ENCODE assay signal across 10 cellular contexts in the genomic region with DNA sequence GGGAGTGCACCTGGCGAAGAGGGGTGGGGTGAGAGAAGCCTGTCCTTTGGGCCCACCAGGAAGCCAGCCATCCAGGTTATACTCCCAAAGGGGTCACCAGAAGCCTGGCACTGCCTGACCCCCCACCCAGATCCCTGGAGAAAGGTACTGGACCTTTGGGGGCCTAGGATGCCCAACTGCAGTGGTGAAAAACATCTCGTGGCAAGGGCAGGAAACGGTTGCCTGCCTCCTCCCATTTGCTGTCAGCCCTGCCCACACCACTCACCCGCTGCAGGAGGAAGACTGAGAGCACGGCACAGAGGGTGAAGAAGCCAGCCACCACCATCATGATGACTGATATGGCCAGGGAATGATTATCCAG. TPM values are rescaled to one million over a fixed set of nuclear protein-coding genes. Genes with fewer than 3 reads are reported as not detected.
DNase-seq lines count a peak whose midpoint lies in the region; ATAC-seq and TF ChIP-seq lines count a peak whose summit lies in the region.
"Had no signal": no experiment of that assay in that cellular context is flagged by ENCODE, and none has a peak within 500 bp of the region (broad histone marks: within the 10 kb centered on the region; RNA-seq: fewer than 3 reads in every experiment).

No MANE protein-coding gene starts in this region.

- no peaks in the 10 kb centered on the region for H3K9me3 ChIP-seq in right atrium auricular region
- no peaks in the 10 kb centered on the region for H3K9me3 ChIP-seq in HAP-1
- H3K9me3 ChIP-seq: neutrophil had no signal

- H3K27me3 ChIP-seq in right atrium auricular region (no peaks in the 10 kb centered on the region), HAP-1 (ENCODE audit: low read depth) (no peaks in the 10 kb centered on the region)
- H3K27me3 ChIP-seq: neutrophil had no signal

- peaks cover 47% of the 10 kb centered on the region for H3K4me1 Mint-ChIP-seq in T-helper 2 cell treated with Interferon-gamma antibody and Interleukin-4, amounts not matched to agents 5 μg/mL and 100 μg/mL, for 36 hours (ENCODE audit: low read depth)
- H3K4me1 Mint-ChIP-seq in activated T-helper 1 cell treated with anti-CD3 and anti-CD28 coated beads, Interleukin-12 subunit alpha, Interleukin-12 subunit beta, Interleukin-2, Interleukin-4 antibody, amounts not matched to agents 30 ng/mL and 10 ng/mL and 1 ng/mL, durations not matched to agents 14 hours and 24 hours and 36 hours (ENCODE audit: low read depth) = peaks cover 54% of the 10 kb centered on the region
- H3K4me1 Mint-ChIP-seq in natural killer cell treated with Interleukin-12 subunit alpha and Interleukin-12 subunit beta and Interleukin-15 and Interleukin-18, amount 100 ng/mL, for 72 hours (ENCODE audit: low read depth in 2 of 2) = peaks cover 39 to 43% of the 10 kb centered on the region in 2 donors

- H3K4me1 ChIP-seq in right atrium auricular region (peaks cover 0 to 29% of the 10 kb centered on the region in 2 donors), HAP-1 (peaks cover 17% of the 10 kb centered on the region)

- H3K9me3 Mint-ChIP-seq in T-helper 2 cell treated with Interferon-gamma antibody and Interleukin-4, amounts not matched to agents 5 μg/mL and 100 μg/mL, for 36 hours = no peaks in the 10 kb centered on the region
- H3K9me3 Mint-ChIP-seq in activated T-helper 1 cell treated with anti-CD3 and anti-CD28 coated beads, Interleukin-12 subunit alpha, Interleukin-12 subunit beta, Interleukin-2, Interleukin-4 antibody, amounts not matched to agents 30 ng/mL and 10 ng/mL and 1 ng/mL, durations not matched to agents 14 hours and 24 hours and 36 hours = no peaks in the 10 kb centered on the region
- no peaks in the 10 kb centered on the region for H3K9me3 Mint-ChIP-seq in natural killer cell treated with Interleukin-12 subunit alpha and Interleukin-12 subunit beta and Interleukin-15 and Interleukin-18, amount 100 ng/mL, for 72 hours

- TF ChIP-seq CTCF in right atrium auricular region (IDR thresholded peaks at IDR 0.05) = no peak

- H3K27ac Mint-ChIP-seq in T-helper 2 cell treated with Interferon-gamma antibody and Interleukin-4, amounts not matched to agents 5 μg/mL and 100 μg/mL, for 36 hours = peak overlapping the region; percentile 97
- H3K27ac Mint-ChIP-seq in activated T-helper 1 cell treated with anti-CD3 and anti-CD28 coated beads, Interleukin-12 subunit alpha, Interleukin-12 subunit beta, Interleukin-2, Interleukin-4 antibody, amounts not matched to agents 30 ng/mL and 10 ng/mL and 1 ng/mL, durations not matched to agents 14 hours and 24 hours and 36 hours = peak overlapping the region; percentile 98
- H3K27ac Mint-ChIP-seq in natural killer cell treated with Interleukin-12 subunit alpha and Interleukin-12 subunit beta and Interleukin-15 and Interleukin-18, amount 100 ng/mL, for 72 hours = peak overlapping the region; percentile 95 to 96

- intact Hi-C loops in activated T-helper 1 cell treated with anti-CD3 and anti-CD28 coated beads, Interleukin-12 subunit alpha, Interleukin-12 subunit beta, Interleukin-2, Interleukin-4 antibody, amounts not matched to agents 30 ng/mL and 10 ng/mL and 1 ng/mL, durations not matched to agents 14 hours and 24 hours and 36 hours (cut with micrococcal nuclease) = loop anchor here (1.0 to 2.0 kb wide), 3 partner anchors 44 to 105 kb away; a partner anchor contains a TSS

- H3K27ac ChIP-seq in right atrium auricular region = no peak overlapping the region
- H3K27ac ChIP-seq: neutrophil had no signal

- H3K4me3 ChIP-seq in right atrium auricular region (no peak overlapping the region), HAP-1 (no peak overlapping the region)

- H3K36me3 Mint-ChIP-seq in T-helper 2 cell treated with Interferon-gamma antibody and Interleukin-4, amounts not matched to agents 5 μg/mL and 100 μg/mL, for 36 hours (ENCODE audit: low read depth) = peaks cover 60% of the 10 kb centered on the region
- peaks cover 39% of the 10 kb centered on the region for H3K36me3 Mint-ChIP-seq in activated T-helper 1 cell treated with anti-CD3 and anti-CD28 coated beads, Interleukin-12 subunit alpha, Interleukin-12 subunit beta, Interleukin-2, Interleukin-4 antibody, amounts not matched to agents 30 ng/mL and 10 ng/mL and 1 ng/mL, durations not matched to agents 14 hours and 24 hours and 36 hours (ENCODE audit: low read depth)
- H3K36me3 Mint-ChIP-seq in natural killer cell treated with Interleukin-12 subunit alpha and Interleukin-12 subunit beta and Interleukin-15 and Interleukin-18, amount 100 ng/mL, for 72 hours = peaks cover 13% of the 10 kb centered on the region

- peak; percentile 30 to 63 for ATAC-seq in natural killer cell treated with Interleukin-12 subunit alpha and Interleukin-12 subunit beta and Interleukin-15 and Interleukin-18, amount 100 ng/mL, for 72 hours
- ATAC-seq in stimulated activated naive CD8-positive, alpha-beta T cell treated with anti-CD3 and anti-CD28 coated beads, Interleukin-15, Interleukin-2, amounts not matched to agents 100 U/mL and 50 U/mL, for 24 hours = peak; percentile 34
- ATAC-seq in GM21576 (IDR thresholded peaks at IDR 0.05; ENCODE audit: unreplicated experiment) = no peak

- peak overlapping the region; percentile 76 for H3K4me3 Mint-ChIP-seq in T-helper 2 cell treated with Interferon-gamma antibody and Interleukin-4, amounts not matched to agents 5 μg/mL and 100 μg/mL, for 36 hours
- peak overlapping the region; percentile 76 for H3K4me3 Mint-ChIP-seq in activated T-helper 1 cell treated with anti-CD3 and anti-CD28 coated beads, Interleukin-12 subunit alpha, Interleukin-12 subunit beta, Interleukin-2, Interleukin-4 antibody, amounts not matched to agents 30 ng/mL and 10 ng/mL and 1 ng/mL, durations not matched to agents 14 hours and 24 hours and 36 hours
- peak overlapping the region; percentile 81 for H3K4me3 Mint-ChIP-seq in natural killer cell treated with Interleukin-12 subunit alpha and Interleukin-12 subunit beta and Interleukin-15 and Interleukin-18, amount 100 ng/mL, for 72 hours

- in situ Hi-C loops in HAP-1 (cut with MboI; ENCODE audit: low sequenced_read_pairs) = no loop called here

- H3K36me3 ChIP-seq in right atrium auricular region (peaks cover 43% of the 10 kb centered on the region), HAP-1 (replicated peaks) (peaks cover 72% of the 10 kb centered on the region)

- no peaks in the 10 kb centered on the region for H3K27me3 Mint-ChIP-seq in T-helper 2 cell treated with Interferon-gamma antibody and Interleukin-4, amounts not matched to agents 5 μg/mL and 100 μg/mL, for 36 hours (ENCODE audit: low read depth)
- no peaks in the 10 kb centered on the region for H3K27me3 Mint-ChIP-seq in activated T-helper 1 cell treated with anti-CD3 and anti-CD28 coated beads, Interleukin-12 subunit alpha, Interleukin-12 subunit beta, Interleukin-2, Interleukin-4 antibody, amounts not matched to agents 30 ng/mL and 10 ng/mL and 1 ng/mL, durations not matched to agents 14 hours and 24 hours and 36 hours (ENCODE audit: insufficient read depth)
- no peaks in the 10 kb centered on the region for H3K27me3 Mint-ChIP-seq in natural killer cell treated with Interleukin-12 subunit alpha and Interleukin-12 subunit beta and Interleukin-15 and Interleukin-18, amount 100 ng/mL, for 72 hours

- peak; percentile 65 for DNase-seq in T-helper 2 cell treated with Interferon-gamma antibody and Interleukin-4, amounts not matched to agents 5 μg/mL and 100 μg/mL, for 36 hours (ENCODE audit: low spot score)
- peak; percentile 63 for DNase-seq in activated T-helper 1 cell treated with anti-CD3 and anti-CD28 coated beads, Interleukin-12 subunit alpha, Interleukin-12 subunit beta, Interleukin-2, Interleukin-4 antibody, amounts not matched to agents 30 ng/mL and 10 ng/mL and 1 ng/mL, durations not matched to agents 14 hours and 24 hours and 36 hours (ENCODE audit: low spot score)
- DNase-seq in natural killer cell treated with Interleukin-12 subunit alpha and Interleukin-12 subunit beta and Interleukin-15 and Interleukin-18, amount 100 ng/mL, for 72 hours (ENCODE audit: low spot score) = no peak
- peak; percentile 61 for DNase-seq in stimulated activated naive CD8-positive, alpha-beta T cell treated with anti-CD3 and anti-CD28 coated beads, Interleukin-15, Interleukin-2, amounts not matched to agents 100 U/mL and 50 U/mL, for 24 hours
- DNase-seq in right atrium auricular region (ENCODE audit: low spot score) (no peak), superior temporal gyrus (ENCODE audit: extremely low spot score) (no peak), HAP-1 (ENCODE audit: low spot score in 2 of 2) (no peak)
- DNase-seq: NCI-H1694 treated with DMSO at 0.1 percent for 48 hours had no signal

RNA-seq across cellular contexts. Expression of a gene that starts 2.2 kb away (rescaled TPM):
- total RNA-seq in activated T-helper 1 cell treated with anti-CD3 and anti-CD28 coated beads, Interleukin-12 subunit alpha, Interleukin-12 subunit beta, Interleukin-2, Interleukin-4 antibody, amounts not matched to agents 30 ng/mL and 10 ng/mL and 1 ng/mL, durations not matched to agents 14 hours and 24 hours and 36 hours = 52.1 and 52.4 TPM in 2 replicates
- total RNA-seq in natural killer cell treated with Interleukin-12 subunit alpha and Interleukin-12 subunit beta and Interleukin-15 and Interleukin-18, amount 100 ng/mL, for 72 hours = 10 to 100 TPM; 39.1 to 74.7 TPM
- 10 to 100 TPM; 38.1 to 42.9 TPM for total RNA-seq in right atrium auricular region

RNA-seq across cellular contexts. Expression of a gene that starts 18.8 kb away (rescaled TPM):
- total RNA-seq in activated T-helper 1 cell treated with anti-CD3 and anti-CD28 coated beads, Interleukin-12 subunit alpha, Interleukin-12 subunit beta, Interleukin-2, Interleukin-4 antibody, amounts not matched to agents 30 ng/mL and 10 ng/mL and 1 ng/mL, durations not matched to agents 14 hours and 24 hours and 36 hours = 0.17 and 0.29 TPM in 2 replicates
- total RNA-seq in natural killer cell treated with Interleukin-12 subunit alpha and Interleukin-12 subunit beta and Interleukin-15 and Interleukin-18, amount 100 ng/mL, for 72 hours = 1 to 10 TPM in 1 of 2 donors, under 1 TPM in 1; 0.43 to 1.7 TPM
- 10 to 100 TPM in 1 of 2 donors, 1 to 10 TPM in 1; 1.1 to 10.8 TPM for total RNA-seq in right atrium auricular region

RNA-seq across cellular contexts. Expression of a gene that starts 28.0 kb away (rescaled TPM):
- total RNA-seq in activated T-helper 1 cell treated with anti-CD3 and anti-CD28 coated beads, Interleukin-12 subunit alpha, Interleukin-12 subunit beta, Interleukin-2, Interleukin-4 antibody, amounts not matched to agents 30 ng/mL and 10 ng/mL and 1 ng/mL, durations not matched to agents 14 hours and 24 hours and 36 hours = 93.7 and 103 TPM in 2 replicates
- 100 to 1,000 TPM; 109 to 111 TPM for total RNA-seq in natural killer cell treated with Interleukin-12 subunit alpha and Interleukin-12 subunit beta and Interleukin-15 and Interleukin-18, amount 100 ng/mL, for 72 hours
- 10 to 100 TPM; 72.3 to 80.9 TPM for total RNA-seq in right atrium auricular region

RNA-seq across cellular contexts. Expression of a gene that starts 32.6 kb away (rescaled TPM):
- 0.75 and 0.93 TPM in 2 replicates for total RNA-seq in activated T-helper 1 cell treated with anti-CD3 and anti-CD28 coated beads, Interleukin-12 subunit alpha, Interleukin-12 subunit beta, Interleukin-2, Interleukin-4 antibody, amounts not matched to agents 30 ng/mL and 10 ng/mL and 1 ng/mL, durations not matched to agents 14 hours and 24 hours and 36 hours
- 1 to 10 TPM; 3.4 to 4.9 TPM for total RNA-seq in natural killer cell treated with Interleukin-12 subunit alpha and Interleukin-12 subunit beta and Interleukin-15 and Interleukin-18, amount 100 ng/mL, for 72 hours
- 10 to 100 TPM; 13.8 to 88.7 TPM for total RNA-seq in right atrium auricular region

RNA-seq across cellular contexts. Expression of a gene that starts 44.7 kb away (rescaled TPM):
- 57.7 and 62.8 TPM in 2 replicates for total RNA-seq in activated T-helper 1 cell treated with anti-CD3 and anti-CD28 coated beads, Interleukin-12 subunit alpha, Interleukin-12 subunit beta, Interleukin-2, Interleukin-4 antibody, amounts not matched to agents 30 ng/mL and 10 ng/mL and 1 ng/mL, durations not matched to agents 14 hours and 24 hours and 36 hours
- total RNA-seq in natural killer cell treated with Interleukin-12 subunit alpha and Interleukin-12 subunit beta and Interleukin-15 and Interleukin-18, amount 100 ng/mL, for 72 hours = 10 to 100 TPM; 43.6 to 46.8 TPM
- 100 to 1,000 TPM in 1 of 2 donors, 10 to 100 TPM in 1; 59.3 to 131 TPM for total RNA-seq in right atrium auricular region

Comparison
In these comparisons a context has a peak if more than half of its experiments do, and no peak if none do; other contexts are left out.
1. DNase-seq: peak in T-helper 2 cell treated with Interferon-gamma antibody and Interleukin-4, amounts not matched to agents 5 μg/mL and 100 μg/mL, for 36 hours (single experiment), activated T-helper 1 cell treated with anti-CD3 and anti-CD28 coated beads, Interleukin-12 subunit alpha, Interleukin-12 subunit beta, Interleukin-2, Interleukin-4 antibody, amounts not matched to agents 30 ng/mL and 10 ng/mL and 1 ng/mL, durations not matched to agents 14 hours and 24 hours and 36 hours (single experiment) and stimulated activated naive CD8-positive, alpha-beta T cell treated with anti-CD3 and anti-CD28 coated beads, Interleukin-15, Interleukin-2, amounts not matched to agents 100 U/mL and 50 U/mL, for 24 hours (single experiment); none in natural killer cell treated with Interleukin-12 subunit alpha and Interleukin-12 subunit beta and Interleukin-15 and Interleukin-18, amount 100 ng/mL, for 72 hours (single experiment), right atrium auricular region (single experiment), superior temporal gyrus (single experiment) and HAP-1 (0 of 2).
2. Peak in every context shown above with its lines, with median percentiles within 50 percentile points of each other: H3K27ac Mint-ChIP-seq and H3K4me3 Mint-ChIP-seq.